ENCODE assay signal across 8 cellular contexts in the genomic region with DNA sequence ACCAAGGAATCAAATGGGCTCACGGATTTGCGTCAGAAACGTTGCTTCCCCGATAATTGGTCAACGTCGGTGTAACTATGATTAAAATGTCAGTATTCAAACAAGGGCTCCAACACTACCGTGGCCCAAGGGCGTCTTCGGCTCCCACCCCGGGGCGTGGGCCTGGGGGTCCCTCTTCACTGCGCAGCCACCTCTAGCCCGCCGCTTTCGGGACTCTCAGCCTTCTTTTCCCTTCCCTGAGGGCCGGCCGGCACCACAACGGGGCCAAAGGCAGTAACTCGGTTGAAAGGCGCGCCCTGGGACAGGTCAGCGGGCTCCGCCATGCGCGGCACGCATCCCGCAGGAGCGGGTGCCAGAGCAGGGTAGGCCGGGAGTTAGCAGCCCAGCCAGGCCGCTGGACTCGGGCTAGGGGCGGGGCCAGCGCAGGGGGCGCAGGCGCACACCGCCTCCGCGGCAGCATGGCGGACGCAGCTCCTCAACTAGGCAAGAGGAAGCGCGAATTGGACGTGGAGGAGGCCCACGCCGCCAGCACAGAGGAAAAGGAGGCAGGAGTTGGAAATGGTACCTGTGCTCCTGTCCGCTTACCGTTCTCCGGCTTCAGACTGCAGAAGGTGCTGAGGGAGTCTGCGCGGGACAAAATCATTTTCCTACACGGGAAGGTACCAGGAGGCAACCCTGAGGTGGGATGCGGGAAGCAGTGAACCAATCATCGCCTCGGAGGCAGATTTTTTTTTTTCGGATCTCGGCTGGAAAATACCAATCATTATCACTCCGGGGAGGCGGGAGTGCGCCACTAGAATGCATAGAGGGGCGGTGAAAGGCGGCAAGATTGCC. TPM values are rescaled to one million over a fixed set of nuclear protein-coding genes. Genes with fewer than 3 reads are reported as not detected.
DNase-seq lines count a peak whose midpoint lies in the region; ATAC-seq, FAIRE-seq and TF ChIP-seq lines count a peak whose summit lies in the region.

A gene with protein sequence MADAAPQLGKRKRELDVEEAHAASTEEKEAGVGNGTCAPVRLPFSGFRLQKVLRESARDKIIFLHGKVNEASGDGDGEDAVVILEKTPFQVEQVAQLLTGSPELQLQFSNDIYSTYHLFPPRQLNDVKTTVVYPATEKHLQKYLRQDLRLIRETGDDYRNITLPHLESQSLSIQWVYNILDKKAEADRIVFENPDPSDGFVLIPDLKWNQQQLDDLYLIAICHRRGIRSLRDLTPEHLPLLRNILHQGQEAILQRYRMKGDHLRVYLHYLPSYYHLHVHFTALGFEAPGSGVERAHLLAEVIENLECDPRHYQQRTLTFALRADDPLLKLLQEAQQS (plus strand): TSS at position 438 of the 834 bp plus-strand sequence. CDS start 21 bp downstream, at position 459.

- FAIRE-seq in GM19239 (lab: Jason Lieb, UNC) = peak; percentile 89

- DNase-seq in BJ (ENCODE audit: low read depth) = peak; percentile 73
- peak; percentile 84 for DNase-seq in GM19239 (ENCODE audit: insufficient read length, low spot score)
- peak; percentile 98 to 99 for DNase-seq in NCI-H526 (lab: John Stamatoyannopoulos, UW)
- DNase-seq in activated CD4-positive, alpha-beta T cell treated with anti-CD3 and anti-CD28 coated beads for 48 hours = peak; percentile 89
- peak; percentile 91 for DNase-seq in colonic mucosa
- DNase-seq in left colon = peak; percentile 83 to 90
- peak; percentile 87 for DNase-seq in stimulated activated CD4-positive, alpha-beta T cell treated with anti-CD3 and anti-CD28 coated beads, Interleukin-1b, Interleukin-23, amount 100 ng/mL, for 48 hours

- H3K4me3 ChIP-seq in BJ (ENCODE audit: low read depth, low read length) (peak within 1 kb of the TSS; percentile 69), colonic mucosa (peak within 1 kb of the TSS; percentile 56)

- POLR2A ChIA-PET in BJ (lab: Charles Lee) = interaction anchor here (0.8 kb wide), 1 partner anchor 15 kb away, joined by 4 read pairs; no protein-coding TSS in a partner anchor

- ATAC-seq in HG03442 (IDR thresholded peaks at IDR 0.05; ENCODE audit: unreplicated experiment) = peak; percentile 85
- ATAC-seq in left colon = peak; percentile 99

- CTCF ChIA-PET in BJ (lab: Yijun Ruan, JAX) = interaction anchor here (0.6 to 1.0 kb wide), 4 partner anchors 12 to 177 kb away, joined by 3 to 4 read pairs (median 3); no protein-coding TSS in a partner anchor

- H3K36me3 ChIP-seq in BJ (ENCODE audit: control insufficient read depth, insufficient read depth, low read length) = no peaks in the 10 kb centered on the region
- H3K36me3 ChIP-seq in colonic mucosa = no peaks in the 10 kb centered on the region

- intact Hi-C loops in colonic mucosa (cut with DNase I) (loop anchor here (10.0 kb wide), 1 partner anchor 691 kb away; no protein-coding TSS in a partner anchor), left colon (cut with DNase I, micrococcal nuclease) (loop anchor here in 1 of 2 donors (10.0 kb wide), 1 partner anchor 181 kb away; no protein-coding TSS in a partner anchor)

- no peaks in the 10 kb centered on the region for H3K9me3 ChIP-seq in colonic mucosa

- H3K9ac ChIP-seq in colonic mucosa (ENCODE audit: low read depth in 2 of 2, low read length in 2 of 2) = peak within 1 kb of the TSS; percentile 83 to 94

- H3K27ac ChIP-seq in colonic mucosa = peak within 1 kb of the TSS; percentile 81

- no peak for TF ChIP-seq CTCF in BJ (IDR thresholded peaks at IDR 0.05; ENCODE audit: insufficient read depth, low read depth, low read length)
- no peak for TF ChIP-seq CTCF in colonic mucosa (IDR thresholded peaks at IDR 0.05)

- H3K27me3 ChIP-seq in BJ (ENCODE audit: control insufficient read depth, insufficient read depth, low read length) (no peaks in the 10 kb centered on the region), colonic mucosa (no peaks in the 10 kb centered on the region)

- peaks cover 5% of the 10 kb centered on the region for H3K4me1 ChIP-seq in colonic mucosa

RNA-seq across cellular contexts. Expression of the gene that starts here (rescaled TPM):
- polyA plus RNA-seq in BJ (2011; rRNA removed) = 14.9 and 23.5 TPM in 2 replicates
- 7.6 and 12.7 TPM in 2 replicates for polyA minus RNA-seq in BJ (2011; rRNA and poly(A)+ RNA removed)
- total RNA-seq in colonic mucosa (10 to 100 TPM; 17.2 to 31.1 TPM), left colon (10 to 100 TPM; 10.9 to 21.9 TPM)

Comparison
In these comparisons a context has a peak if more than half of its experiments do, and no peak if none do; other contexts are left out.
1. Peak in every context shown above with its lines: DNase-seq, ATAC-seq, H3K4me3 ChIP-seq and H3K27ac ChIP-seq.